ENCODE assay signal across 16 cellular contexts in the genomic region with DNA sequence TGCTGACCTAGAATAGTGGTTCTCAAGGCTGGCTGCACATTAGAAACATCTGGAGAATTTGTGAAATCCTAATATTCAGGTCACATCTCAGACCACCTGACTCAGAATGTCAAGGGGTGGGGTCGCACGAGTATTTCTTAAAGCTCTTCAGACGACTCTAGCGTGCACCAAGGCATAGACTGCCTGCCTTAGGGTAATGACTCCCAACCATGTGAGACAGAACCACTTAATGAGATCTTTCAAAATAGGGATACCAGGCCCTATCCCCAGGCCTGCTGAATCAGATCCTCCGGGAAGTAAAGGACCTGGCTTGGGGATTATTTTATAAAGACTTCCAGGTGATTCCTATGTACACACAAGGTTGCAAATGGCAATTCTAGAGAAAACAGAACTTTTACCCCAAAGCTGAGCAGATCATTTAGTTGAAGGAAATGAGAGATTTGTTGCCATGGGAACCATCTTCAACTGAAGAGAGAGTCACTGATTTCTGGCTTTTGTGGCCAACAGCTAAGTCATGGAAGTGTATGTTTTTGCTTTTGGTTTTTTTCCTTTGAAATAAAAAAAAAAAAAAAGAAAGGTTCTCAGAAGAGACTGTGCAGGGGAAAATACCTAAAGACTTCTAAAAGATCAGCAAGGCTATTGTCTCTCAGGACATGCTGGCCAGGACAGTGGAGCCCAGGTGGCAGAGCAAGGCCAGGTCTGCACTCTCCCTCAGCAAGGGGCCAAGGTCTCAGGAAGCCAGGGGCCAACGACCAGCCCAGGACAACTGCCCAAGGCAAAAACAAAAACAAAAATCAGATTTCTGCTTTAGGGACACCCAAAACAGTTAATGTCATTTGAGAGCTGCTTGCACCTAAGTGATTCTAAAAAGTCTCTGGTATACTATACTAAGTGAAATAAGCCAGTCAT. TPM values are rescaled to one million over a fixed set of nuclear protein-coding genes. Genes with fewer than 3 reads are reported as not detected.
A peak's percentile ranks its signal among the peaks of the same experiment; 100 is the strongest.
DNase-seq lines count a peak whose midpoint lies in the region; ATAC-seq, FAIRE-seq and TF ChIP-seq lines count a peak whose summit lies in the region.
"Had no signal": no experiment of that assay in that cellular context is flagged by ENCODE, and none has a peak within 500 bp of the region (broad histone marks: within the 10 kb centered on the region; RNA-seq: fewer than 3 reads in every experiment).

No MANE protein-coding gene starts in this region.

- peak overlapping the region; percentile 96 for H3K27ac Mint-ChIP-seq in T-helper 17 cell

- DNase-seq in DMS53 (lab: John Stamatoyannopoulos, UW) (peak; percentile 26), DMS53 treated with DMSO at 0.1 percent for 48 hours (lab: John Stamatoyannopoulos, UW; ENCODE audit: unreplicated experiment) (no peak), T-helper 17 cell (no peak), iris pigment epithelial cell (ENCODE audit: low read depth) (peak; percentile 68), H54 (ENCODE audit: insufficient read length, low spot score) (no peak), GM03348 (ENCODE audit: low spot score) (no peak)
- DNase-seq: DMS 273 treated with DMSO at 0.1 percent for 48 hours, left ventricle myocardium superior, NCI-H1417, Right ventricle myocardium superior, upper lobe of right lung had no signal

- peaks cover 28% of the 10 kb centered on the region for H3K4me1 ChIP-seq in DOHH2 (ENCODE audit: control insufficient read depth, low read length)
- H3K4me1 ChIP-seq: upper lobe of right lung had no signal

- H3K9me3 ChIP-seq in DOHH2 (ENCODE audit: control insufficient read depth, insufficient read depth, low read length) = no peaks in the 10 kb centered on the region
- no peaks in the 10 kb centered on the region for H3K9me3 ChIP-seq in T-helper 17 cell (ENCODE audit: control insufficient read depth, low read length, poor library complexity, severe bottlenecking)
- H3K9me3 ChIP-seq: upper lobe of right lung had no signal

- no peaks in the 10 kb centered on the region for H3K9me2 ChIP-seq in DOHH2 (replicated peaks; ENCODE audit: control insufficient read depth, low read length)

- H3K36me3 Mint-ChIP-seq in T-helper 17 cell (ENCODE audit: low read depth) = peaks cover 5% of the 10 kb centered on the region

- H3K27ac ChIP-seq in DOHH2 (ENCODE audit: low read depth, low read length) = no peak overlapping the region
- H3K27ac ChIP-seq: 22Rv1, cardiac muscle cell, upper lobe of right lung had no signal

- H3F3A ChIP-seq in DOHH2 (ENCODE audit: control insufficient read depth, insufficient read depth) = no peaks in the 10 kb centered on the region

- peaks cover 17% of the 10 kb centered on the region for H3K4me1 Mint-ChIP-seq in T-helper 17 cell

- no peaks in the 10 kb centered on the region for H4K20me1 ChIP-seq in DOHH2 (ENCODE audit: control insufficient read depth, insufficient read depth, low read depth, low read length)

- no peaks in the 10 kb centered on the region for H3K36me3 ChIP-seq in DOHH2 (ENCODE audit: control insufficient read depth, low read length)
- H3K36me3 ChIP-seq: cardiac muscle cell, upper lobe of right lung had no signal

- H3K27me3 ChIP-seq in DOHH2 (ENCODE audit: control insufficient read depth, low read length) = no peaks in the 10 kb centered on the region
- H3K27me3 ChIP-seq: cardiac muscle cell had no signal

- ATAC-seq in T-helper 17 cell (peak; percentile 81), HG03469 (IDR thresholded peaks at IDR 0.05; ENCODE audit: unreplicated experiment) (no peak)
- ATAC-seq: left ventricle myocardium superior, upper lobe of right lung had no signal

- TF ChIP-seq POLR2A in H54 (IDR thresholded peaks at IDR 0.05; ENCODE audit: low read depth, low read length) = no peak

- H3K27me3 Mint-ChIP-seq in T-helper 17 cell = peaks cover 13% of the 10 kb centered on the region

- no peak for TF ChIP-seq CTCF in DOHH2 (IDR thresholded peaks at IDR 0.05; ENCODE audit: low read depth, low read length, poor library complexity, severe bottlenecking)

- no peak overlapping the region for H3K4me3 ChIP-seq in DOHH2 (ENCODE audit: low read length)
- H3K4me3 ChIP-seq: cardiac muscle cell, upper lobe of right lung had no signal

- H3K4me2 ChIP-seq in DOHH2 (ENCODE audit: low read length) = peak overlapping the region; percentile 20; the same call in 1 of the 2 replicates

- H3K79me2 ChIP-seq in DOHH2 (ENCODE audit: control insufficient read depth, low read length) = no peaks in the 10 kb centered on the region

- no peak for FAIRE-seq in H54 (lab: Jason Lieb, UNC)
- FAIRE-seq: TTC549 had no signal

- H3K4me3 Mint-ChIP-seq in T-helper 17 cell = peak overlapping the region; percentile 21

RNA-seq across cellular contexts. Expression of gene LOXHD1, which starts 15.3 kb away (rescaled TPM):
- total RNA-seq in T-helper 17 cell = 1 to 10 TPM in 1 of 2 donors, under 1 TPM in 1; 0.30 to 1.5 TPM

Comparison
In these comparisons a context has a peak if more than half of its experiments do, and no peak if none do; other contexts are left out.
1. DNase-seq: peak in DMS53 (single experiment) and iris pigment epithelial cell (single experiment); none in DMS53 treated with DMSO at 0.1 percent for 48 hours (single experiment), T-helper 17 cell (0 of 3), H54 (single experiment) and GM03348 (single experiment).